22 cellular contexts compared by ENCODE assay signal in the genomic region with DNA sequence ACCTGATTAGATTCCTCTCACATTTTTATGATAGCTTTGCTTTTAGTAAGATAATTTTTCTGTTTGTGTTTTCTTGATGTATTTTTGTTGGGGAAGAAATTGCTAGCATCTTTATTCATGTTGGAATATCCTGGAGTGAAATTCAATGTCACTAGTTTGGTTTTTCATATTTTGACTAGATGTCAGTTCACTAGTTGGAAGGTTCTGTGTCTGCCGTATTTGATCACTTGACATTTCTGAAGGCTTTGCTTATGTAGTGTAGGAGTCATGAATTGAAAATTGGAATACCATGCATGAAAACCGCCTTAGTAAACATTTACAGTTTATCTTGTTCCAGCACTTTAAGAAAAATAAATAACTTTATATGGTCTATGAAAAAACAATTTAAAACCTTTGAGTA.
DNase-seq lines count a peak whose midpoint lies in the region; ATAC-seq and TF ChIP-seq lines count a peak whose summit lies in the region.
"Had no signal": no experiment of that assay in that cellular context is flagged by ENCODE, and none has a peak within 500 bp of the region (broad histone marks: within the 10 kb centered on the region; RNA-seq: fewer than 3 reads in every experiment).

No MANE protein-coding gene starts in this region.

- H3K4me1 ChIP-seq in GM23338 (ENCODE audit: insufficient read depth) (peaks cover 13% of the 10 kb centered on the region), mucosa of descending colon (ENCODE audit: low read depth) (no peaks in the 10 kb centered on the region)
- H3K4me1 ChIP-seq: BE2C, BLaER1 had no signal

- H3K27me3 Mint-ChIP-seq in GM23338 (ENCODE audit: insufficient read depth, low read depth, poor library complexity) = no peaks in the 10 kb centered on the region
- H3K27me3 Mint-ChIP-seq: CD4-positive, alpha-beta memory T cell; CD4-positive, CD25-positive, alpha-beta regulatory T cell; CD8-positive, alpha-beta memory T cell had no signal

- no peaks in the 10 kb centered on the region for H4K20me1 ChIP-seq in GM23338 (replicated peaks; ENCODE audit: insufficient read depth)
- no peaks in the 10 kb centered on the region for H4K20me1 ChIP-seq in neural cell (ENCODE audit: insufficient read depth)
- H4K20me1 ChIP-seq: BLaER1 had no signal

- H2AFZ ChIP-seq in GM23338 (no peak overlapping the region), neural cell (ENCODE audit: low read depth, low read length) (no peak overlapping the region)

- no peaks in the 10 kb centered on the region for H3K79me2 ChIP-seq in GM23338 (replicated peaks; ENCODE audit: insufficient read depth)
- H3K79me2 ChIP-seq in neural cell (replicated peaks; ENCODE audit: insufficient read depth, low read length) = no peaks in the 10 kb centered on the region

- no peak for TF ChIP-seq CTCF in GM23338 (conservative IDR thresholded peaks at IDR 0.05; ENCODE audit: low read depth in 2 of 2)
- no peak for TF ChIP-seq CTCF in neural cell (IDR thresholded peaks at IDR 0.05; ENCODE audit: poor library complexity, severe bottlenecking)
- TF ChIP-seq CTCF in mucosa of descending colon (IDR thresholded peaks at IDR 0.05) = no peak

- H3K4me2 ChIP-seq in GM23338 (no peak overlapping the region), neural cell (ENCODE audit: low read length) (peak overlapping the region; percentile 0)
- H3K4me2 ChIP-seq: BLaER1 had no signal

- H3K36me3 Mint-ChIP-seq in GM23338 (ENCODE audit: low read depth) = no peaks in the 10 kb centered on the region
- H3K36me3 Mint-ChIP-seq: CD14-positive monocyte; CD4-positive, alpha-beta memory T cell; CD4-positive, CD25-positive, alpha-beta regulatory T cell; CD8-positive, alpha-beta memory T cell had no signal

- no peak overlapping the region for H3K4me3 Mint-ChIP-seq in GM23338
- H3K4me3 Mint-ChIP-seq: CD14-positive monocyte; CD4-positive, alpha-beta memory T cell; CD4-positive, CD25-positive, alpha-beta regulatory T cell; CD8-positive, alpha-beta memory T cell had no signal

- H3K27me3 ChIP-seq in GM23338 (ENCODE audit: insufficient read depth) (no peaks in the 10 kb centered on the region), neural cell (ENCODE audit: insufficient read depth, low read depth, low read length) (no peaks in the 10 kb centered on the region)
- H3K27me3 ChIP-seq: BE2C, BLaER1 had no signal

- H3K4me3 ChIP-seq in GM23338 = no peak overlapping the region
- H3K4me3 ChIP-seq in neural cell (ENCODE audit: low read length) = no peak overlapping the region
- no peak overlapping the region for H3K4me3 ChIP-seq in mucosa of descending colon
- H3K4me3 ChIP-seq: BLaER1 had no signal

- H3K9me3 Mint-ChIP-seq in GM23338 = no peaks in the 10 kb centered on the region

- H3F3A ChIP-seq in GM23338 (replicated peaks; ENCODE audit: low read depth) (no peaks in the 10 kb centered on the region), neural cell (ENCODE audit: insufficient read depth, low read length, poor library complexity, severe bottlenecking) (no peaks in the 10 kb centered on the region)

- peak overlapping the region; percentile 27; the same call in 1 of the 2 replicates for H3K27ac Mint-ChIP-seq in GM23338
- H3K27ac Mint-ChIP-seq: CD14-positive monocyte; CD4-positive, alpha-beta memory T cell; CD4-positive, CD25-positive, alpha-beta regulatory T cell; CD8-positive, alpha-beta memory T cell had no signal

- TF ChIP-seq RAD21 in neural cell (conservative IDR thresholded peaks at IDR 0.05) = no peak

- H3K27ac ChIP-seq in GM23338 (ENCODE audit: low read depth) (no peak overlapping the region), neural cell (ENCODE audit: low read length) (no peak overlapping the region)
- H3K27ac ChIP-seq: BLaER1 had no signal

- peaks cover 13% of the 10 kb centered on the region; the same call in 2 of the 3 replicates for H3K4me1 Mint-ChIP-seq in GM23338
- H3K4me1 Mint-ChIP-seq: CD14-positive monocyte; CD4-positive, alpha-beta memory T cell; CD4-positive, CD25-positive, alpha-beta regulatory T cell; CD8-positive, alpha-beta memory T cell had no signal

- DNase-seq in GM23338 (ENCODE audit: low spot score) (no peak), NCI-H1048 (lab: John Stamatoyannopoulos, UW) (no peak), mucosa of descending colon (no peak)
- no peak for DNase-seq in stimulated activated CD4-positive, alpha-beta T cell treated with anti-CD3 and anti-CD28 coated beads, Interleukin-4, amount 100 ng/mL, for 4 hours
- DNase-seq: 8988T; ACHN; BE2C; C1 segment of cervical spinal cord; CD4-positive, alpha-beta memory T cell; CD4-positive, CD25-positive, alpha-beta regulatory T cell; CD8-positive, alpha-beta memory T cell; COR-L47; DMS 273 treated with DMSO at 0.1 percent for 48 hours; DMS153; DMS53; DMS79; DND-41; EL; GF-D8 had no signal

- H3K9me3 ChIP-seq in neural cell (ENCODE audit: low read length) (no peaks in the 10 kb centered on the region), mucosa of descending colon (peaks cover 15% of the 10 kb centered on the region)
- H3K9me3 ChIP-seq: BE2C, BLaER1 had no signal

- ATAC-seq in GM23338 (no peak), mucosa of descending colon (no peak)

- no peak overlapping the region for H3K9ac ChIP-seq in neural cell (ENCODE audit: low read length)
- H3K9ac ChIP-seq: BLaER1 had no signal

- intact Hi-C loops in mucosa of descending colon (cut with DNase I, micrococcal nuclease) = no loop called here

- peak; percentile 98 for TF ChIP-seq EP300 in neural cell (conservative IDR thresholded peaks at IDR 0.05; ENCODE audit: poor library complexity, severe bottlenecking)

- no peaks in the 10 kb centered on the region for H3K9me2 ChIP-seq in GM23338 (ENCODE audit: insufficient read depth)
- H3K9me2 ChIP-seq in neural cell (ENCODE audit: insufficient read depth, low read length) = no peaks in the 10 kb centered on the region

- H3K36me3 ChIP-seq in GM23338 (ENCODE audit: insufficient read depth) = no peaks in the 10 kb centered on the region
- no peaks in the 10 kb centered on the region for H3K36me3 ChIP-seq in neural cell (ENCODE audit: insufficient read depth, low read length)
- H3K36me3 ChIP-seq in mucosa of descending colon (ENCODE audit: low read depth) = no peaks in the 10 kb centered on the region
- H3K36me3 ChIP-seq: BE2C, BLaER1 had no signal

TF ChIP-seq in GM23338, 12 proteins besides CTCF, POLR2A, EP300 and RAD21 (continues in another document):
- TF ChIP-seq ZNF331 (CRISPR knock-in tag; IDR thresholded peaks at IDR 0.05; ENCODE audit: low read depth) (no peak), EZH2phosphoT487 (IDR thresholded peaks at IDR 0.05; ENCODE audit: unreplicated experiment) (no peak), CREB1 (CRISPR knock-in tag; IDR thresholded peaks at IDR 0.05; ENCODE audit: low read depth) (no peak), NANOG (IDR thresholded peaks at IDR 0.05; ENCODE audit: borderline replicate concordance) (no peak), POLR2AphosphoS5 (IDR thresholded peaks at IDR 0.05; ENCODE audit: low read depth) (no peak)
- TF ChIP-seq, protein P1, sequence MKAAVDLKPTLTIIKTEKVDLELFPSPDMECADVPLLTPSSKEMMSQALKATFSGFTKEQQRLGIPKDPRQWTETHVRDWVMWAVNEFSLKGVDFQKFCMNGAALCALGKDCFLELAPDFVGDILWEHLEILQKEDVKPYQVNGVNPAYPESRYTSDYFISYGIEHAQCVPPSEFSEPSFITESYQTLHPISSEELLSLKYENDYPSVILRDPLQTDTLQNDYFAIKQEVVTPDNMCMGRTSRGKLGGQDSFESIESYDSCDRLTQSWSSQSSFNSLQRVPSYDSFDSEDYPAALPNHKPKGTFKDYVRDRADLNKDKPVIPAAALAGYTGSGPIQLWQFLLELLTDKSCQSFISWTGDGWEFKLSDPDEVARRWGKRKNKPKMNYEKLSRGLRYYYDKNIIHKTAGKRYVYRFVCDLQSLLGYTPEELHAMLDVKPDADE (IDR thresholded peaks at IDR 0.05) = no peak

TF ChIP-seq in neural cell, 6 proteins besides CTCF, POLR2A, EP300 and RAD21:
- TF ChIP-seq MXI1 (conservative IDR thresholded peaks at IDR 0.05; ENCODE audit: poor library complexity, severe bottlenecking) = no peak
- TF ChIP-seq SMC3 (conservative IDR thresholded peaks at IDR 0.05; ENCODE audit: poor library complexity) = no peak
- peak; percentile 83 for TF ChIP-seq POLR2AphosphoS5 (IDR thresholded peaks at IDR 0.05)
- no peak for TF ChIP-seq TAF1 (IDR thresholded peaks at IDR 0.05; ENCODE audit: low read depth)
- TF ChIP-seq, protein P2, sequence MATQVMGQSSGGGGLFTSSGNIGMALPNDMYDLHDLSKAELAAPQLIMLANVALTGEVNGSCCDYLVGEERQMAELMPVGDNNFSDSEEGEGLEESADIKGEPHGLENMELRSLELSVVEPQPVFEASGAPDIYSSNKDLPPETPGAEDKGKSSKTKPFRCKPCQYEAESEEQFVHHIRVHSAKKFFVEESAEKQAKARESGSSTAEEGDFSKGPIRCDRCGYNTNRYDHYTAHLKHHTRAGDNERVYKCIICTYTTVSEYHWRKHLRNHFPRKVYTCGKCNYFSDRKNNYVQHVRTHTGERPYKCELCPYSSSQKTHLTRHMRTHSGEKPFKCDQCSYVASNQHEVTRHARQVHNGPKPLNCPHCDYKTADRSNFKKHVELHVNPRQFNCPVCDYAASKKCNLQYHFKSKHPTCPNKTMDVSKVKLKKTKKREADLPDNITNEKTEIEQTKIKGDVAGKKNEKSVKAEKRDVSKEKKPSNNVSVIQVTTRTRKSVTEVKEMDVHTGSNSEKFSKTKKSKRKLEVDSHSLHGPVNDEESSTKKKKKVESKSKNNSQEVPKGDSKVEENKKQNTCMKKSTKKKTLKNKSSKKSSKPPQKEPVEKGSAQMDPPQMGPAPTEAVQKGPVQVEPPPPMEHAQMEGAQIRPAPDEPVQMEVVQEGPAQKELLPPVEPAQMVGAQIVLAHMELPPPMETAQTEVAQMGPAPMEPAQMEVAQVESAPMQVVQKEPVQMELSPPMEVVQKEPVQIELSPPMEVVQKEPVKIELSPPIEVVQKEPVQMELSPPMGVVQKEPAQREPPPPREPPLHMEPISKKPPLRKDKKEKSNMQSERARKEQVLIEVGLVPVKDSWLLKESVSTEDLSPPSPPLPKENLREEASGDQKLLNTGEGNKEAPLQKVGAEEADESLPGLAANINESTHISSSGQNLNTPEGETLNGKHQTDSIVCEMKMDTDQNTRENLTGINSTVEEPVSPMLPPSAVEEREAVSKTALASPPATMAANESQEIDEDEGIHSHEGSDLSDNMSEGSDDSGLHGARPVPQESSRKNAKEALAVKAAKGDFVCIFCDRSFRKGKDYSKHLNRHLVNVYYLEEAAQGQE (IDR thresholded peaks at IDR 0.05; ENCODE audit: borderline replicate concordance) = peak; percentile 62
- no peak for TF ChIP-seq EZH2 (IDR thresholded peaks at IDR 0.05; ENCODE audit: borderline replicate concordance, insufficient read depth, low read length, poor library complexity, severe bottlenecking)
